ENCODE assay signal across 24 cellular contexts in the genomic region with DNA sequence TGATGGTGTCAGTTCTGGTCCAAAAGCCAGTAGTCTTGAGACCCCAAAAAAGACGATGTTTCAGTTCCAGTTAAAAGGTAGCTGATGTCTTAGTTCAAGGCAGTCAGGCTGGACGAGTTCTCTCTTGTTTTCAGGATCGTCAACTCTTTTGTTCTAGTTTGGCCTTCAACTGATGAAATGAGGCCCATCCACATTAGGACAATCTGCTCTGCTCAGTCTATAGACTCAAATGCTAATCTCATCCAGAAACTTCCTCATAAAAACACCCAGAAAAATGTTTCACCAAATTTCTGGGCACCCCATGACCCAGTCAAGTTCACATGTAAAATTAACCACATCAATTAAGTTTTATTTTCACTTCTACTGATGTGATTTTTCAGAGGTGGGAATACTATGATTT.
"Had no signal": no experiment of that assay in that cellular context is flagged by ENCODE, and none has a peak within 500 bp of the region (broad histone marks: within the 10 kb centered on the region; RNA-seq: fewer than 3 reads in every experiment).

No MANE protein-coding gene starts in this region.

- H3K36me3 Mint-ChIP-seq: activated CD8-positive, alpha-beta memory T cell treated with anti-CD3 and anti-CD28 coated beads, Interleukin-2, amount 10 ng/mL, durations not matched to agents 7 days and 5 days; activated naive CD4-positive, alpha-beta T cell treated with anti-CD3 and anti-CD28 coated beads, Interleukin-2, amount 50 U/mL, for 24 hours had no signal

- H3K9me3 Mint-ChIP-seq: activated naive CD4-positive, alpha-beta T cell treated with anti-CD3 and anti-CD28 coated beads, Interleukin-2, amount 50 U/mL, for 24 hours; activated naive CD8-positive, alpha-beta T cell treated with anti-CD3 and anti-CD28 coated beads, Interleukin-2, amount 50 U/mL, for 24 hours; activated T-helper 2 cell treated with anti-CD3 and anti-CD28 coated beads, Interferon-gamma antibody, Interleukin-2, Interleukin-4, amounts not matched to agents 10 μg/mL and 5 μg/mL and 100 μg/mL, durations not matched to agents 14 hours and 24 hours and 36 hours; nephron progenitor cell had no signal

- H3K27ac Mint-ChIP-seq: activated CD4-positive, alpha-beta T cell treated with anti-CD3 and anti-CD28 coated beads for 36 hours; activated CD8-positive, alpha-beta memory T cell treated with anti-CD3 and anti-CD28 coated beads, Interleukin-2, amount 10 ng/mL, durations not matched to agents 7 days and 5 days; activated CD8-positive, alpha-beta T cell treated with anti-CD3 and anti-CD28 coated beads, Interleukin-2, amount 10 ng/mL, durations not matched to agents 7 days and 5 days; activated naive CD4-positive, alpha-beta T cell treated with anti-CD3 and anti-CD28 coated beads, Interleukin-2, amount 50 U/mL, for 24 hours; activated naive CD8-positive, alpha-beta T cell treated with anti-CD3 and anti-CD28 coated beads, Interleukin-2, amount 50 U/mL, for 24 hours; activated T-helper 2 cell treated with anti-CD3 and anti-CD28 coated beads, Interferon-gamma antibody, Interleukin-2, Interleukin-4, amounts not matched to agents 10 μg/mL and 5 μg/mL and 100 μg/mL, durations not matched to agents 14 hours and 24 hours and 36 hours had no signal

- H3K4me1 ChIP-seq: esophagus squamous epithelium, left ventricle myocardium inferior, pancreas, right atrium auricular region, tibial nerve had no signal

- H3K27me3 ChIP-seq: esophagus squamous epithelium, pancreas, right atrium auricular region, tibial nerve had no signal

- H3K4me1 Mint-ChIP-seq: activated naive CD4-positive, alpha-beta T cell treated with anti-CD3 and anti-CD28 coated beads, Interleukin-2, amount 50 U/mL, for 24 hours had no signal

- H3K4me3 ChIP-seq: esophagus squamous epithelium, lung, mucosa of descending colon, pancreas, right atrium auricular region, tibial nerve had no signal

- DNase-seq: activated CD4-positive, alpha-beta T cell treated with anti-CD3 and anti-CD28 coated beads for 36 hours; activated CD4-positive, CD25-positive, alpha-beta regulatory T cell; activated CD8-positive, alpha-beta memory T cell treated with anti-CD3 and anti-CD28 coated beads, Interleukin-2, amount 10 ng/mL, durations not matched to agents 7 days and 5 days; activated CD8-positive, alpha-beta T cell treated with anti-CD3 and anti-CD28 coated beads, Interleukin-2, amount 10 ng/mL, durations not matched to agents 7 days and 5 days; activated naive CD8-positive, alpha-beta T cell treated with anti-CD3 and anti-CD28 coated beads, Interleukin-2, amount 50 U/mL, for 24 hours; activated T-cell treated with anti-CD3 and anti-CD28 coated beads, Interleukin-2, amount 50 U/mL, for 48 hours; amygdala; central memory CD4-positive, alpha-beta T cell; effector CD4-positive, alpha-beta T cell; esophagus squamous epithelium; islet precursor cell; left ventricle myocardium inferior; mucosa of descending colon; nephron progenitor cell; pancreas; stimulated activated CD4-positive, alpha-beta T cell treated with anti-CD3 and anti-CD28 coated beads, Interleukin-15, amount 100 ng/mL, for 24 hours; stimulated activated CD4-positive, alpha-beta T cell treated with anti-CD3 and anti-CD28 coated beads, Interleukin-2, amount 100 ng/mL, for 24 hours; stimulated activated naive CD4-positive, alpha-beta T cell had no signal

- H3K27ac ChIP-seq: epithelial cell of prostate, esophagus squamous epithelium, left ventricle myocardium inferior, pancreas, right atrium auricular region, tibial nerve had no signal

- H3K9me3 ChIP-seq: esophagus squamous epithelium, left ventricle myocardium inferior, mucosa of descending colon, pancreas, right atrium auricular region, tibial nerve had no signal

- H3K36me3 ChIP-seq: esophagus squamous epithelium, left ventricle myocardium inferior, pancreas, right atrium auricular region, tibial nerve had no signal

- ATAC-seq: activated CD4-positive, alpha-beta T cell treated with anti-CD3 and anti-CD28 coated beads for 36 hours; activated CD8-positive, alpha-beta T cell treated with anti-CD3 and anti-CD28 coated beads, Interleukin-2, amount 10 ng/mL, durations not matched to agents 7 days and 5 days; activated naive CD8-positive, alpha-beta T cell treated with anti-CD3 and anti-CD28 coated beads, Interleukin-2, amount 50 U/mL, for 24 hours; mucosa of descending colon had no signal

- H3K4me3 Mint-ChIP-seq: activated CD4-positive, alpha-beta T cell treated with anti-CD3 and anti-CD28 coated beads for 36 hours; activated CD8-positive, alpha-beta memory T cell treated with anti-CD3 and anti-CD28 coated beads, Interleukin-2, amount 10 ng/mL, durations not matched to agents 7 days and 5 days; activated CD8-positive, alpha-beta T cell treated with anti-CD3 and anti-CD28 coated beads, Interleukin-2, amount 10 ng/mL, durations not matched to agents 7 days and 5 days; activated naive CD4-positive, alpha-beta T cell treated with anti-CD3 and anti-CD28 coated beads, Interleukin-2, amount 50 U/mL, for 24 hours; activated naive CD8-positive, alpha-beta T cell treated with anti-CD3 and anti-CD28 coated beads, Interleukin-2, amount 50 U/mL, for 24 hours; nephron progenitor cell had no signal
